ENCODE assay signal across 2 cellular contexts in genomic region chr6:117666881-117667280, GRCh38.
TF ChIP-seq lines count a peak whose summit lies in the region.

No MANE protein-coding gene starts in this region.

TF ChIP-seq in IMR-90, 13 proteins besides CTCF, POLR2A, EP300 and RAD21:
- no peak for TF ChIP-seq SMC3 (IDR thresholded peaks at IDR 0.05; ENCODE audit: low read depth, low read length)
- TF ChIP-seq RCOR1 (IDR thresholded peaks at IDR 0.05; ENCODE audit: insufficient replicate concordance, low read length), result no peak
- TF ChIP-seq MXI1 (IDR thresholded peaks at IDR 0.05; ENCODE audit: borderline replicate concordance, low read depth, low read length), result no peak
- no peak for TF ChIP-seq BHLHE40 (IDR thresholded peaks at IDR 0.05; ENCODE audit: low read depth, low read length)
- TF ChIP-seq CHD1 (IDR thresholded peaks at IDR 0.05; ENCODE audit: low read depth, low read length), result no peak
- TF ChIP-seq MAFK (IDR thresholded peaks at IDR 0.05; ENCODE audit: low read depth, low read length), result no peak
- TF ChIP-seq NFE2L2 (IDR thresholded peaks at IDR 0.05; ENCODE audit: low read depth, low read length), result no peak
- no peak for TF ChIP-seq MAZ (IDR thresholded peaks at IDR 0.05; ENCODE audit: borderline replicate concordance, low read depth, low read length)
- TF ChIP-seq CEBPB (IDR thresholded peaks at IDR 0.05; ENCODE audit: low read depth, low read length), result no peak
- no peak for TF ChIP-seq USF2 (IDR thresholded peaks at IDR 0.05; ENCODE audit: low read depth, low read length)
- TF ChIP-seq RFX5 (IDR thresholded peaks at IDR 0.05; ENCODE audit: low read depth, low read length), result no peak
- TF ChIP-seq FOS (IDR thresholded peaks at IDR 0.05; ENCODE audit: low read depth, low read length), result no peak
- TF ChIP-seq ELK1 (IDR thresholded peaks at IDR 0.05; ENCODE audit: borderline replicate concordance, low read depth, low read length), result no peak

TF ChIP-seq in K562, 482 proteins besides CTCF, POLR2A, EP300 and RAD21:
- TF ChIP-seq YY1 (IDR thresholded peaks at IDR 0.05; ENCODE audit: borderline replicate concordance in 1 of 3, control insufficient read depth in 1 of 3, extremely low read depth in 1 of 3, insufficient read depth in 3 of 3, insufficient read length in 1 of 3, insufficient replicate concordance in 2 of 3, low read depth in 1 of 3, low read length in 2 of 3) (no peak), SMARCA4 (IDR thresholded peaks at IDR 0.05) (no peak), ZBTB40 (IDR thresholded peaks at IDR 0.05) (peak; percentile 56; the same call in 1 of the 2 replicates), ZBTB40 (CRISPR knock-in tag; IDR thresholded peaks at IDR 0.05) (no peak), PKNOX1 (IDR thresholded peaks at IDR 0.05) (no peak)
